17 cellular contexts compared by ENCODE assay signal in genomic region chr5:130116431-130116830, GRCh38.
A peak's percentile ranks its signal among the peaks of the same experiment; 100 is the strongest.
DNase-seq lines count a peak whose midpoint lies in the region; ATAC-seq and TF ChIP-seq lines count a peak whose summit lies in the region.
"Had no signal": no experiment of that assay in that cellular context is flagged by ENCODE, and none has a peak within 500 bp of the region (broad histone marks: within the 10 kb centered on the region; RNA-seq: fewer than 3 reads in every experiment).

No MANE protein-coding gene starts in this region.

- H3K9me3 Mint-ChIP-seq in brain, result no peaks in the 10 kb centered on the region
- no peaks in the 10 kb centered on the region for H3K9me3 Mint-ChIP-seq in stimulated activated memory B cell treated with anti-CD40 and anti-IgM and Interleukin-4, amounts not matched to agents 10 μg/mL and 1 μg/mL and 100 μg/mL, for 72 hours
- H3K9me3 Mint-ChIP-seq: CD4-positive, alpha-beta T cell had no signal

- no peaks in the 10 kb centered on the region for H3K36me3 Mint-ChIP-seq in brain
- H3K36me3 Mint-ChIP-seq in stimulated activated memory B cell treated with anti-CD40 and anti-IgM and Interleukin-4, amounts not matched to agents 10 μg/mL and 1 μg/mL and 100 μg/mL, for 72 hours, result no peaks in the 10 kb centered on the region

- peaks cover 49% of the 10 kb centered on the region for H3K4me1 Mint-ChIP-seq in brain
- H3K4me1 Mint-ChIP-seq in stimulated activated memory B cell treated with anti-CD40 and anti-IgM and Interleukin-4, amounts not matched to agents 10 μg/mL and 1 μg/mL and 100 μg/mL, for 72 hours, result no peaks in the 10 kb centered on the region

- TF ChIP-seq CTCF in brain (conservative IDR thresholded peaks at IDR 0.05), result no peak

- peak overlapping the region in 2 of 5 experiments; percentile 68 to 80 for H3K4me3 Mint-ChIP-seq in brain
- H3K4me3 Mint-ChIP-seq in stimulated activated memory B cell treated with anti-CD40 and anti-IgM and Interleukin-4, amounts not matched to agents 10 μg/mL and 1 μg/mL and 100 μg/mL, for 72 hours, result no peak overlapping the region
- H3K4me3 Mint-ChIP-seq: CD4-positive, alpha-beta T cell; HFFc6 had no signal

- peak overlapping the region in 4 of 5 experiments; percentile 47 to 94 (median 88) for H3K27ac Mint-ChIP-seq in brain
- no peak overlapping the region for H3K27ac Mint-ChIP-seq in stimulated activated memory B cell treated with anti-CD40 and anti-IgM and Interleukin-4, amounts not matched to agents 10 μg/mL and 1 μg/mL and 100 μg/mL, for 72 hours
- H3K27ac Mint-ChIP-seq: CD4-positive, alpha-beta T cell; HFFc6 had no signal

- ATAC-seq in stimulated activated memory B cell treated with anti-CD40 and anti-IgM and Interleukin-4, amounts not matched to agents 10 μg/mL and 1 μg/mL and 100 μg/mL, for 72 hours, result peak; percentile 24
- ATAC-seq: A549, HCT116 had no signal

- in situ Hi-C loops in G401 (cut with HindIII; ENCODE audit: low sequenced_read_pairs), result no loop called here

- DNase-seq in NCI-H1417 (lab: John Stamatoyannopoulos, UW) (peak in 2 of 3 experiments; percentile 1 to 47), NCI-H1417 treated with DMSO at 0.1 percent for 48 hours (lab: John Stamatoyannopoulos, UW) (no peak), G401 (ENCODE audit: low spot score) (peak; percentile 9), HUDEP-2 (lab: John Stamatoyannopoulos, UW; ENCODE audit: unreplicated experiment in 76 of 76) (no peak), NCI-H226 (no peak)
- DNase-seq: AML-193; CD4-positive, alpha-beta T cell; DMS153; DMS79; GF-D8; GOT3; H7; HFFc6 had no signal

- H3K27me3 Mint-ChIP-seq in brain, result peaks cover 6% of the 10 kb centered on the region
- H3K27me3 Mint-ChIP-seq in stimulated activated memory B cell treated with anti-CD40 and anti-IgM and Interleukin-4, amounts not matched to agents 10 μg/mL and 1 μg/mL and 100 μg/mL, for 72 hours, result no peaks in the 10 kb centered on the region

Comparison
In these comparisons a context has a peak if more than half of its experiments do, and no peak if none do; other contexts are left out.
1. DNase-seq: peak in NCI-H1417 (2 of 3) and G401 (single experiment); none in NCI-H1417 treated with DMSO at 0.1 percent for 48 hours (single experiment), HUDEP-2 (0 of 76) and NCI-H226 (single experiment).